ENCODE assay signal across 8 cellular contexts in genomic region chr7:123797673-123798526, GRCh38. TPM values are rescaled to one million over a fixed set of nuclear protein-coding genes. Genes with fewer than 3 reads are reported as not detected.
A peak's percentile ranks its signal among the peaks of the same experiment; 100 is the strongest.
DNase-seq lines count a peak whose midpoint lies in the region; ATAC-seq and TF ChIP-seq lines count a peak whose summit lies in the region.

No MANE protein-coding gene starts in this region.

- H3K36me3 ChIP-seq in Panc1 (ENCODE audit: control insufficient read depth, insufficient read depth, low read length): no peaks in the 10 kb centered on the region

- peaks cover 2% of the 10 kb centered on the region for H3K9me3 Mint-ChIP-seq in nephron

- TF ChIP-seq CTCF in GM10248 (IDR thresholded peaks at IDR 0.05; ENCODE audit: control extremely low read depth, extremely low read depth, low read depth, missing control alignments) (peak; percentile 38), Panc1 (IDR thresholded peaks at IDR 0.05) (peak; percentile 50; the same call in 1 of the 2 replicates), nephron (IDR thresholded peaks at IDR 0.05; ENCODE audit: unreplicated experiment in 3 of 3) (peak; percentile 69 to 74 (median 73))

- ATAC-seq in Panc1 (peak; percentile 71), HG03457 (IDR thresholded peaks at IDR 0.05; ENCODE audit: unreplicated experiment) (no peak)
- no peak for ATAC-seq in activated CD4-positive, CD25-positive, alpha-beta regulatory T cell treated with anti-CD3 and anti-CD28 coated beads, Interleukin-2, amount 50 U/mL, for 24 hours

- no peak for TF ChIP-seq POLR2A in erythroblast (IDR thresholded peaks at IDR 0.05; ENCODE audit: low read length)

- intact Hi-C loops in Panc1 (cut with micrococcal nuclease; ENCODE audit: unreplicated experiment): loop anchor here (1.0 kb wide), 1 partner anchor 67 kb away; no protein-coding TSS in a partner anchor

- H3K27me3 Mint-ChIP-seq in nephron (ENCODE audit: low read depth): no peaks in the 10 kb centered on the region

- no peaks in the 10 kb centered on the region for H3K4me1 ChIP-seq in Panc1 (ENCODE audit: control insufficient read depth, insufficient read depth, low read length)

- no peaks in the 10 kb centered on the region for H3K9me3 ChIP-seq in Panc1 (ENCODE audit: control insufficient read depth, insufficient read depth, low read depth, low read length)

- CTCF ChIA-PET in GM10248 (lab: Yijun Ruan, JAX) (interaction anchor here (0.6 to 7.9 kb wide), 39 partner anchors 8 to 155 kb away, joined by 3 to 109 read pairs (median 4); partner anchors contain the start of gene HYAL4), Panc1 (lab: Charles Lee) (interaction anchor here (0.5 to 1.4 kb wide), 5 partner anchors 67 to 116 kb away, joined by 3 to 8 read pairs (median 3); no protein-coding TSS in a partner anchor)

- BruUV-seq in Panc1 (replicated peaks; lab: Mats Ljungman, UMichigan): no TSS peak

- H3K27ac ChIP-seq in Panc1 (ENCODE audit: low read length): no peak overlapping the region

- H3K27me3 ChIP-seq in Panc1 (ENCODE audit: control insufficient read depth, insufficient read depth, low read length): no peaks in the 10 kb centered on the region

- POLR2A ChIA-PET in GM10248 (lab: Yijun Ruan, JAX) (no interaction called here), Panc1 (lab: Charles Lee) (no interaction called here)

- H3K27ac Mint-ChIP-seq in nephron: peak overlapping the region; percentile 80 to 93 (median 82)

- H3K36me3 Mint-ChIP-seq in nephron (ENCODE audit: low read depth): no peaks in the 10 kb centered on the region

- H3K4me1 Mint-ChIP-seq in nephron: peaks cover 18% of the 10 kb centered on the region

- in situ Hi-C loops in KBM-7 (cut with MboI; ENCODE audit: low pct_unique_long_range_greater_than_20kb, low sequenced_read_pairs) (no loop called here), Panc1 (cut with HindIII; ENCODE audit: low pct_unique_long_range_greater_than_20kb, low sequenced_read_pairs) (no loop called here)

- H3K4me3 Mint-ChIP-seq in nephron: no peak overlapping the region

- DNase-seq in GM10248 (ENCODE audit: extremely low spot score) (peak; percentile 17), KBM-7 (peak; percentile 53), Panc1 (ENCODE audit: low read depth, low spot score) (peak; percentile 62), erythroblast (lab: John Stamatoyannopoulos, UW) (peak; percentile 15 to 38), activated T-cell treated with anti-CD3 and anti-CD28 coated beads for 4 hours (no peak)

- H3K4me3 ChIP-seq in Panc1 (ENCODE audit: low read depth in 2 of 2, low read length in 2 of 2): no peak overlapping the region

RNA-seq across cellular contexts. Expression of gene HYAL4, which starts 47.1 kb away (rescaled TPM):
- total RNA-seq in Panc1 (2021; ENCODE audit: unreplicated experiment): not detected
- not detected for polyA plus RNA-seq in Panc1 (2012; ENCODE audit: insufficient read length)

RNA-seq across cellular contexts. Expression of gene WASL, which starts 49.1 kb away (rescaled TPM):
- total RNA-seq in Panc1 (2021; ENCODE audit: unreplicated experiment): 29.6 TPM
- 14.9 TPM for polyA plus RNA-seq in Panc1 (2012; ENCODE audit: insufficient read length)
